29 cellular contexts compared by ENCODE assay signal in the genomic region with DNA sequence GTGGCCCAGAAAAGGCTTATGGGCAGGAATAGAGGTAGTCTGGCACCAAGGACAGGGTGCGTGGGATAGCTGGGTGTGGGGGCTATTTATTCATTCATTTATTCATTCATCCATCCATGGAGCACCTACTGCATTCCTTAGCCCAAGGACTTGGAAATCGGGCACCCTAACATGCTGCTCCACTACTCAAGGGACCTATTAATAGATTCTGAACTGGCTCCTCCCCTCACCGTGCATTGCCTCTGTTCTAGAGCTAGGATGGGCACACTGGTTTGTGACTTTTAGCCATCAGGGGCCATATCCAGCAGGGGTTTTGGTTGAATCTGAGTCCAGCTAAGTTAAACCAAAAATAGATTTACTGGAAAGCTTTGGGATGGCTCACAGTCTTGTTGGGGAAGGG.
"Had no signal": no experiment of that assay in that cellular context is flagged by ENCODE, and none has a peak within 500 bp of the region (broad histone marks: within the 10 kb centered on the region; RNA-seq: fewer than 3 reads in every experiment).

No MANE protein-coding gene starts in this region.

- H3K27ac Mint-ChIP-seq: immature natural killer cell; naive thymus-derived CD4-positive, alpha-beta T cell; natural killer cell treated with Interleukin-12 subunit alpha and Interleukin-12 subunit beta and Interleukin-15 and Interleukin-18, amount 100 ng/mL, for 72 hours; stimulated activated naive B cell treated with anti-CD40 and anti-IgM and Interleukin-4, amounts not matched to agents 10 μg/mL and 1 μg/mL and 100 μg/mL, for 72 hours had no signal

- H3K9me3 Mint-ChIP-seq: immature natural killer cell; naive thymus-derived CD4-positive, alpha-beta T cell; natural killer cell treated with Interleukin-12 subunit alpha and Interleukin-12 subunit beta and Interleukin-15 and Interleukin-18, amount 100 ng/mL, for 72 hours; neural crest cell; stimulated activated naive B cell treated with anti-CD40 and anti-IgM and Interleukin-4, amounts not matched to agents 10 μg/mL and 1 μg/mL and 100 μg/mL, for 72 hours had no signal

- ATAC-seq: left colon; lower lobe of right lung; mucosa of descending colon; naive thymus-derived CD4-positive, alpha-beta T cell; natural killer cell treated with Interleukin-12 subunit alpha and Interleukin-12 subunit beta and Interleukin-15 and Interleukin-18, amount 100 ng/mL, for 72 hours; pancreas; sciatic nerve; stimulated activated naive B cell treated with anti-CD40 and anti-IgM and Interleukin-4, amounts not matched to agents 10 μg/mL and 1 μg/mL and 100 μg/mL, for 72 hours; stimulated activated naive CD8-positive, alpha-beta T cell treated with anti-CD3 and anti-CD28 coated beads, Interleukin-15, Interleukin-2, amounts not matched to agents 100 U/mL and 50 U/mL, for 24 hours; upper lobe of right lung had no signal

- H3K27ac ChIP-seq: lower lobe of right lung, pancreas, prostate gland, skin epidermis, stomach, testis, thyroid gland, transverse colon, upper lobe of right lung had no signal

- H3K4me1 Mint-ChIP-seq: immature natural killer cell had no signal

- DNase-seq: hypothalamus; immature natural killer cell; kidney; left colon; lower lobe of right lung; mammary epithelial cell; mesendoderm; midbrain; mucosa of descending colon; naive thymus-derived CD4-positive, alpha-beta T cell; pancreas; posterior cingulate gyrus; retina; stimulated activated CD4-positive, alpha-beta T cell treated with anti-CD3 and anti-CD28 coated beads, Interleukin-12 subunit alpha, Interleukin-12 subunit beta, amount 100 ng/mL, for 4 hours; stimulated activated CD4-positive, alpha-beta T cell treated with anti-CD3 and anti-CD28 coated beads, Interleukin-15, amount 100 ng/mL, for 24 hours; stimulated activated CD4-positive, alpha-beta T cell treated with anti-CD3 and anti-CD28 coated beads, Interleukin-2, amount 100 ng/mL, for 24 hours; stimulated activated CD4-positive, alpha-beta T cell treated with anti-CD3 and anti-CD28 coated beads, Interleukin-4, amount 100 ng/mL, for 1 hour; stimulated activated naive B cell treated with anti-CD40 and anti-IgM and Interleukin-4, amounts not matched to agents 10 μg/mL and 1 μg/mL and 100 μg/mL, for 72 hours; stimulated activated naive CD8-positive, alpha-beta T cell treated with anti-CD3 and anti-CD28 coated beads, Interleukin-15, Interleukin-2, amounts not matched to agents 100 U/mL and 50 U/mL, for 24 hours; stomach; testis; thyroid gland; transverse colon; upper lobe of right lung had no signal

- H3K4me3 ChIP-seq: lower lobe of right lung, mucosa of descending colon, pancreas, prostate gland, skin epidermis, stomach, testis, thyroid gland, transverse colon, upper lobe of right lung had no signal

- H3K27me3 Mint-ChIP-seq: naive thymus-derived CD4-positive, alpha-beta T cell had no signal

- H3K27me3 ChIP-seq: testis, thyroid gland, transverse colon, upper lobe of right lung had no signal

- H3K36me3 ChIP-seq: lower lobe of right lung, pancreas, prostate gland, stomach, thyroid gland, transverse colon, upper lobe of right lung had no signal

- H3K36me3 Mint-ChIP-seq: immature natural killer cell; naive thymus-derived CD4-positive, alpha-beta T cell; natural killer cell treated with Interleukin-12 subunit alpha and Interleukin-12 subunit beta and Interleukin-15 and Interleukin-18, amount 100 ng/mL, for 72 hours; stimulated activated naive B cell treated with anti-CD40 and anti-IgM and Interleukin-4, amounts not matched to agents 10 μg/mL and 1 μg/mL and 100 μg/mL, for 72 hours had no signal

- H3K4me3 Mint-ChIP-seq: immature natural killer cell; naive thymus-derived CD4-positive, alpha-beta T cell; natural killer cell treated with Interleukin-12 subunit alpha and Interleukin-12 subunit beta and Interleukin-15 and Interleukin-18, amount 100 ng/mL, for 72 hours; neural crest cell; stimulated activated naive B cell treated with anti-CD40 and anti-IgM and Interleukin-4, amounts not matched to agents 10 μg/mL and 1 μg/mL and 100 μg/mL, for 72 hours had no signal

- H3K9me3 ChIP-seq: lower lobe of right lung, mucosa of descending colon, pancreas, prostate gland, stomach, testis, thyroid gland, transverse colon, upper lobe of right lung had no signal

- H3K4me1 ChIP-seq: lower lobe of right lung, pancreas, prostate gland, stomach, thyroid gland, transverse colon, upper lobe of right lung had no signal
